ENCODE assay signal across 1 cellular context in genomic region chr11:113673566-113674396, GRCh38.
TF ChIP-seq lines count a peak whose summit lies in the region.

No MANE protein-coding gene starts in this region.

TF ChIP-seq in IMR-90, 13 proteins besides CTCF, POLR2A, EP300 and RAD21:
- no peak for TF ChIP-seq MXI1 (IDR thresholded peaks at IDR 0.05; ENCODE audit: borderline replicate concordance, low read depth, low read length)
- no peak for TF ChIP-seq SMC3 (IDR thresholded peaks at IDR 0.05; ENCODE audit: low read depth, low read length)
- no peak for TF ChIP-seq USF2 (IDR thresholded peaks at IDR 0.05; ENCODE audit: low read depth, low read length)
- no peak for TF ChIP-seq FOS (IDR thresholded peaks at IDR 0.05; ENCODE audit: low read depth, low read length)
- TF ChIP-seq, protein P1, sequence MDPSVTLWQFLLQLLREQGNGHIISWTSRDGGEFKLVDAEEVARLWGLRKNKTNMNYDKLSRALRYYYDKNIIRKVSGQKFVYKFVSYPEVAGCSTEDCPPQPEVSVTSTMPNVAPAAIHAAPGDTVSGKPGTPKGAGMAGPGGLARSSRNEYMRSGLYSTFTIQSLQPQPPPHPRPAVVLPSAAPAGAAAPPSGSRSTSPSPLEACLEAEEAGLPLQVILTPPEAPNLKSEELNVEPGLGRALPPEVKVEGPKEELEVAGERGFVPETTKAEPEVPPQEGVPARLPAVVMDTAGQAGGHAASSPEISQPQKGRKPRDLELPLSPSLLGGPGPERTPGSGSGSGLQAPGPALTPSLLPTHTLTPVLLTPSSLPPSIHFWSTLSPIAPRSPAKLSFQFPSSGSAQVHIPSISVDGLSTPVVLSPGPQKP (IDR thresholded peaks at IDR 0.05; ENCODE audit: borderline replicate concordance, low read depth, low read length), result no peak
- no peak for TF ChIP-seq MAZ (IDR thresholded peaks at IDR 0.05; ENCODE audit: borderline replicate concordance, low read depth, low read length)
- TF ChIP-seq MAFK (IDR thresholded peaks at IDR 0.05; ENCODE audit: low read depth, low read length), result no peak
- TF ChIP-seq RFX5 (IDR thresholded peaks at IDR 0.05; ENCODE audit: low read depth, low read length), result no peak
- no peak for TF ChIP-seq CHD1 (IDR thresholded peaks at IDR 0.05; ENCODE audit: low read depth, low read length)
- TF ChIP-seq CEBPB (IDR thresholded peaks at IDR 0.05; ENCODE audit: low read depth, low read length), result no peak
- no peak for TF ChIP-seq RCOR1 (IDR thresholded peaks at IDR 0.05; ENCODE audit: insufficient replicate concordance, low read length)
- no peak for TF ChIP-seq BHLHE40 (IDR thresholded peaks at IDR 0.05; ENCODE audit: low read depth, low read length)
- TF ChIP-seq NFE2L2 (IDR thresholded peaks at IDR 0.05; ENCODE audit: low read depth, low read length), result no peak
